8 cellular contexts compared by ENCODE assay signal in the genomic region with DNA sequence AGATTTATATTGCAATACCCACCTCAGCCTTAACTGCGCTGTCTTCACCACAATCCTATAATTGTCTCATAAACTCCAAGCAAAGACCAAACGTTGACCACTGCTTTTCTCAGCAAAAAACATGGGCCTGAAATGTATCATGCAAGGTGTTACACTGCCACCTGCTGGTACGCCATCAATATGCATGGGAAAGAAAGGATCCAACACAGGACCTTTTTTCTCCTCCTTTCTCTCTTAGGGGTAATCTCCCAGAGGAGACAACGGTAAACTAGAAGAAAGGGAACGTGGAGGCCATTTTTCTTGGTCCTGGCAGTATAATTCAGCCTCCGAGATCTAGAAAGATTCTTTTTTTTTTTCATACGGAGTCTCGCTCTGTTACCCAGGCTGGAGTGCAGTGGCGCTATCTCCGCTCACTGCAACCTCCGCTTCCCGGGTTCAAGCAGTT.
DNase-seq lines count a peak whose midpoint lies in the region; ATAC-seq and TF ChIP-seq lines count a peak whose summit lies in the region.

No MANE protein-coding gene starts in this region.

- ATAC-seq in GM21717 (IDR thresholded peaks at IDR 0.05; ENCODE audit: unreplicated experiment), result peak; percentile 66

- H3K4me3 ChIP-seq in LNCaP clone FGC (ENCODE audit: low read depth, low read length), result peak overlapping the region; percentile 45
- H3K4me3 ChIP-seq in suprapubic skin, result no peak overlapping the region

- TF ChIP-seq POLR2A in suprapubic skin (IDR thresholded peaks at IDR 0.05), result no peak

- 41% methylated on average over 12 of the region's 12 CpGs for WGBS in suprapubic skin

- TF ChIP-seq EP300 in suprapubic skin (IDR thresholded peaks at IDR 0.05), result no peak

- DNase-seq in DMS153 (lab: John Stamatoyannopoulos, UW) (peak; percentile 70), LNCaP clone FGC (ENCODE audit: low read depth) (peak; percentile 88), RPMI7951 (ENCODE audit: low read depth) (peak; percentile 77), fibroblast of the conjunctiva (ENCODE audit: low read depth) (peak; percentile 85), non-pigmented ciliary epithelial cell (ENCODE audit: low read depth) (peak; percentile 80), suprapubic skin (ENCODE audit: low spot score in 2 of 2) (peak; percentile 83 to 85)
- peak; percentile 70 to 77 for DNase-seq in activated T-helper 1 cell treated with anti-CD3 and anti-CD28 coated beads, Interleukin-2, amount 50 U/mL, for 16 hours (ENCODE audit: low read depth in 1 of 2, low spot score in 1 of 2)

- no peaks in the 10 kb centered on the region for H3K27me3 ChIP-seq in suprapubic skin

- H3K27ac ChIP-seq in suprapubic skin, result no peak overlapping the region

- TF ChIP-seq CTCF in LNCaP clone FGC (IDR thresholded peaks at IDR 0.05; ENCODE audit: control insufficient read depth, extremely low read depth, insufficient read depth) (peak; percentile 94), suprapubic skin (IDR thresholded peaks at IDR 0.05) (peak; percentile 87 to 94)

- peaks cover 16% of the 10 kb centered on the region for H3K4me1 ChIP-seq in suprapubic skin

- no peaks in the 10 kb centered on the region for H3K9me3 ChIP-seq in suprapubic skin

- no peaks in the 10 kb centered on the region for H3K36me3 ChIP-seq in suprapubic skin
